8 cellular contexts compared by ENCODE assay signal in genomic region chr3:127598841-127599570, GRCh38. TPM values are rescaled to one million over a fixed set of nuclear protein-coding genes. Genes with fewer than 3 reads are reported as not detected.
DNase-seq lines count a peak whose midpoint lies in the region; ATAC-seq, FAIRE-seq and TF ChIP-seq lines count a peak whose summit lies in the region.

No MANE protein-coding gene starts in this region.

- CTCF ChIA-PET in BJ (lab: Yijun Ruan, JAX), result interaction anchor here (0.6 to 1.6 kb wide), 3 partner anchors 9 to 24 kb away, joined by 3 to 6 read pairs (median 3); partner anchors contain the start of gene TPRA1

- H3K36me3 Mint-ChIP-seq in naive B cell, result peaks cover 0 to 2% of the 10 kb centered on the region in 2 donors

- WGBS in HUES64, result 87% methylated on average over 14 of the region's 14 CpGs

- DNase-seq in BJ (ENCODE audit: low read depth), result no peak
- DNase-seq in bronchial epithelial cell (ENCODE audit: low read depth), result no peak
- DNase-seq in naive B cell, result no peak
- no peak for DNase-seq in activated effector memory CD4-positive, alpha-beta T cell treated with Interleukin-2 at 50 U/mL for 16 hours
- no peak for DNase-seq in NCI-H187 treated with DMSO at 0.1 percent for 48 hours (lab: John Stamatoyannopoulos, UW)
- DNase-seq in NCI-H2171 treated with DMSO at 0.1 percent for 48 hours (lab: John Stamatoyannopoulos, UW), result no peak

- peak overlapping the region; percentile 86 to 90 (median 88) for H3K27ac Mint-ChIP-seq in naive B cell

- H3K36me3 ChIP-seq in BJ (ENCODE audit: control insufficient read depth, insufficient read depth, low read length) (no peaks in the 10 kb centered on the region), HUES64 (ENCODE audit: insufficient read depth, low read length) (peaks cover 45% of the 10 kb centered on the region), bronchial epithelial cell (ENCODE audit: control insufficient read depth, insufficient read depth, low read length) (no peaks in the 10 kb centered on the region)

- TF ChIP-seq CTCF in BJ (IDR thresholded peaks at IDR 0.05; ENCODE audit: insufficient read depth, low read depth, low read length) (no peak), bronchial epithelial cell (IDR thresholded peaks at IDR 0.05; ENCODE audit: insufficient read depth, low read length, severe bottlenecking) (no peak)

- peaks cover 18% of the 10 kb centered on the region for H3K4me1 ChIP-seq in HUES64 (ENCODE audit: insufficient read depth, low read length)

- peak overlapping the region; percentile 58 for H3K4me3 ChIP-seq in BJ (ENCODE audit: low read depth, low read length)
- peak overlapping the region; percentile 79 for H3K4me3 ChIP-seq in HUES64 (ENCODE audit: low read length)
- peak overlapping the region; percentile 55 for H3K4me3 ChIP-seq in bronchial epithelial cell (ENCODE audit: low read depth, low read length)

- H3K4me1 Mint-ChIP-seq in naive B cell, result peaks cover 19 to 36% (median 21%) of the 10 kb centered on the region in 3 donors

- H3K9me3 Mint-ChIP-seq in naive B cell, result no peaks in the 10 kb centered on the region

- H3K27ac ChIP-seq in HUES64 (ENCODE audit: low read depth, low read length), result peak overlapping the region; percentile 82

- peak overlapping the region; percentile 100 for H3K9ac ChIP-seq in HUES64 (ENCODE audit: low read depth, low read length)

- H3K27me3 ChIP-seq in BJ (ENCODE audit: control insufficient read depth, insufficient read depth, low read length) (no peaks in the 10 kb centered on the region), HUES64 (ENCODE audit: insufficient read depth, low read length) (no peaks in the 10 kb centered on the region), bronchial epithelial cell (ENCODE audit: control insufficient read depth, insufficient read depth, low read length) (no peaks in the 10 kb centered on the region)

- H3K27me3 Mint-ChIP-seq in naive B cell, result no peaks in the 10 kb centered on the region

- ATAC-seq in naive B cell (ENCODE audit: low read depth in 2 of 2) (no peak), HG03442 (IDR thresholded peaks at IDR 0.05; ENCODE audit: unreplicated experiment) (no peak)

- FAIRE-seq in bronchial epithelial cell (lab: Jason Lieb, UNC), result no peak

- POLR2A ChIA-PET in BJ (lab: Charles Lee), result no interaction called here

- no peaks in the 10 kb centered on the region for H3K9me3 ChIP-seq in HUES64 (ENCODE audit: insufficient read depth, low read depth, low read length)

- peak overlapping the region; percentile 71 to 96 (median 91) for H3K4me3 Mint-ChIP-seq in naive B cell

RNA-seq across cellular contexts. Expression of gene MCM2, which starts 0.8 kb away (rescaled TPM):
- polyA plus RNA-seq in BJ (2011; rRNA removed), result 15.7 and 23.6 TPM in 2 replicates
- 27.6 and 46.7 TPM in 2 replicates for polyA minus RNA-seq in BJ (2011; rRNA and poly(A)+ RNA removed)
- 122 TPM for polyA plus RNA-seq in HUES64 (2013, experiment 1 of 2)
- polyA plus RNA-seq in HUES64 (2013, experiment 2 of 2), result 104 TPM
- 8.3 and 16.6 TPM in 2 replicates for total RNA-seq in bronchial epithelial cell
- 10 to 100 TPM; 23.7 to 36.7 (median 26.8) TPM for polyA plus RNA-seq in naive B cell (ENCODE audit: low read depth in 6 of 6)

RNA-seq across cellular contexts. Expression of gene TPRA1, which starts 8.5 kb away (rescaled TPM):
- polyA plus RNA-seq in BJ (2011; rRNA removed) (42.3 and 72.2 TPM in 2 replicates), naive B cell (ENCODE audit: low read depth in 6 of 6) (10 to 100 TPM; 11.0 to 37.0 (median 18.2) TPM)
- 46.3 and 77.7 TPM in 2 replicates for polyA minus RNA-seq in BJ (2011; rRNA and poly(A)+ RNA removed)
- 8.8 TPM for polyA plus RNA-seq in HUES64 (2013, experiment 1 of 2)
- polyA plus RNA-seq in HUES64 (2013, experiment 2 of 2), result 10.8 TPM
- 27.5 and 38.4 TPM in 2 replicates for total RNA-seq in bronchial epithelial cell

RNA-seq across cellular contexts. Expression of gene PODXL2, which starts 30.0 kb away (rescaled TPM):
- polyA plus RNA-seq in BJ (2011; rRNA removed) (2.6 and 3.4 TPM in 2 replicates), naive B cell (ENCODE audit: low read depth in 6 of 6) (1 to 10 TPM; 1.8 to 5.8 (median 2.8) TPM)
- polyA minus RNA-seq in BJ (2011; rRNA and poly(A)+ RNA removed), result 0.72 and 1.2 TPM in 2 replicates
- 26.3 TPM for polyA plus RNA-seq in HUES64 (2013, experiment 1 of 2)
- polyA plus RNA-seq in HUES64 (2013, experiment 2 of 2), result 30.9 TPM
- total RNA-seq in bronchial epithelial cell, result 1.8 and 3.4 TPM in 2 replicates
